ENCODE assay signal across 21 cellular contexts in the genomic region with DNA sequence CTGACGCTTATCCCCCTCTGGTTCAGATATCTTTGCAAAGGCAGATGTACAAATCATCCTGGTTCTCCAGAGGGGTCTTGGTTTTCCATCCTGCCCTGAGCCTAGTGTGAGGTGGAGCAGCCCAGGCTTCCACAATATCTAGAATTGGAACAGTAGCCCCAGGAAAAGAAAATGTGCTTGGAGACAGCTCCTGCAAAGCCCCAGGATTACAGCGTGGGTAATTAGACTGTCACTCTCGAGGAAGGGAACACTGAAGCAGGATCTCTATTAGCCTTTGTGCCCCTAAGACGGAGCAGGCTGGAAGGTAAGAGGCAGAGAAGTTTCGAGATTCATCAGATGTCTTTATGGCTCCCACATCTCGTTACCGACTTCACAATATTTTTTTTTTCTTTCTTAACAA. TPM values are rescaled to one million over a fixed set of nuclear protein-coding genes. Genes with fewer than 3 reads are reported as not detected.
A peak's percentile ranks its signal among the peaks of the same experiment; 100 is the strongest.
DNase-seq lines count a peak whose midpoint lies in the region; ATAC-seq and TF ChIP-seq lines count a peak whose summit lies in the region.
"Had no signal": no experiment of that assay in that cellular context is flagged by ENCODE, and none has a peak within 500 bp of the region (broad histone marks: within the 10 kb centered on the region; RNA-seq: fewer than 3 reads in every experiment).

No MANE protein-coding gene starts in this region.

- no peak for TF ChIP-seq CTCF in WERI-Rb-1 (IDR thresholded peaks at IDR 0.05; ENCODE audit: low read depth, low read length)
- TF ChIP-seq CTCF in mesothelial cell of epicardium (IDR thresholded peaks at IDR 0.05; ENCODE audit: unreplicated experiment): no peak
- TF ChIP-seq CTCF in neural progenitor cell (IDR thresholded peaks at IDR 0.05): no peak

- no peak overlapping the region for H3K9ac ChIP-seq in neural progenitor cell

- no peaks in the 10 kb centered on the region for H3K79me2 ChIP-seq in neural progenitor cell (ENCODE audit: low read depth)

- H3K9me3 ChIP-seq in WERI-Rb-1 (ENCODE audit: severe bottlenecking) (peaks cover 6% of the 10 kb centered on the region), neural progenitor cell (ENCODE audit: low read depth) (no peaks in the 10 kb centered on the region)
- H3K9me3 ChIP-seq: BE2C had no signal

- H3K27me3 Mint-ChIP-seq in mesothelial cell of epicardium (ENCODE audit: low read depth) (no peaks in the 10 kb centered on the region), neural progenitor cell (ENCODE audit: insufficient read depth, low read depth) (no peaks in the 10 kb centered on the region)

- DNase-seq in NCI-H69 (lab: John Stamatoyannopoulos, UW): peak; percentile 79
- peak; percentile 50 for DNase-seq in WERI-Rb-1
- no peak for DNase-seq in mesothelial cell of epicardium (ENCODE audit: low spot score in 2 of 2, unreplicated experiment in 2 of 2)
- peak; percentile 42 for DNase-seq in neural progenitor cell (ENCODE audit: low spot score)
- no peak for DNase-seq in cerebellar nuclear complex (lab: John Stamatoyannopoulos, UW)
- no peak for DNase-seq in activated CD8-positive, alpha-beta memory T cell treated with anti-CD3 and anti-CD28 coated beads, Interleukin-2, amount 50 U/mL, for 4 hours
- DNase-seq: ACHN; BE2C; C1 segment of cervical spinal cord; CD4-positive, CD25-positive, alpha-beta regulatory T cell; CD8-positive, alpha-beta memory T cell; COR-L47; DMS 273 treated with DMSO at 0.1 percent for 48 hours; DMS53; DND-41; EL; H9 had no signal

- no peaks in the 10 kb centered on the region for H4K20me1 ChIP-seq in neural progenitor cell (ENCODE audit: low read depth)

- no peaks in the 10 kb centered on the region for H3K27me3 ChIP-seq in WERI-Rb-1 (ENCODE audit: insufficient read depth, low read depth, severe bottlenecking)
- no peaks in the 10 kb centered on the region for H3K27me3 ChIP-seq in neural progenitor cell
- H3K27me3 ChIP-seq: BE2C had no signal

- no peak for ATAC-seq in HG03039 (IDR thresholded peaks at IDR 0.05; ENCODE audit: unreplicated experiment)
- ATAC-seq: GM12878, HepG2 had no signal

- H3K36me3 ChIP-seq in WERI-Rb-1: no peaks in the 10 kb centered on the region
- no peaks in the 10 kb centered on the region for H3K36me3 ChIP-seq in neural progenitor cell
- H3K36me3 ChIP-seq: BE2C had no signal

- H3K27ac ChIP-seq in WERI-Rb-1: peak overlapping the region; percentile 81
- no peak overlapping the region for H3K27ac ChIP-seq in neural progenitor cell

- H3K4me3 Mint-ChIP-seq in mesothelial cell of epicardium: no peak overlapping the region
- H3K4me3 Mint-ChIP-seq in neural progenitor cell: peak overlapping the region; percentile 38
- H3K4me3 Mint-ChIP-seq: CD4-positive, CD25-positive, alpha-beta regulatory T cell; CD8-positive, alpha-beta memory T cell; H9 had no signal

- no peaks in the 10 kb centered on the region for H3F3A ChIP-seq in neural progenitor cell (ENCODE audit: low read depth)

- H3K4me3 ChIP-seq in WERI-Rb-1 (ENCODE audit: low read depth, low read length) (peak overlapping the region; percentile 28), neural progenitor cell (no peak overlapping the region)
- H3K4me3 ChIP-seq: GM12878 had no signal

- no peak overlapping the region for H3K4me2 ChIP-seq in neural progenitor cell

- peaks cover 24% of the 10 kb centered on the region for H3K4me1 Mint-ChIP-seq in mesothelial cell of epicardium
- H3K4me1 Mint-ChIP-seq in neural progenitor cell: peaks cover 66% of the 10 kb centered on the region
- H3K4me1 Mint-ChIP-seq: CD4-positive, CD25-positive, alpha-beta regulatory T cell; CD8-positive, alpha-beta memory T cell had no signal

- H3K27ac Mint-ChIP-seq in mesothelial cell of epicardium (peak overlapping the region; percentile 34), neural progenitor cell (peak overlapping the region; percentile 87)
- H3K27ac Mint-ChIP-seq: CD4-positive, CD25-positive, alpha-beta regulatory T cell; CD8-positive, alpha-beta memory T cell; H9 had no signal

- peaks cover 34% of the 10 kb centered on the region for H3K4me1 ChIP-seq in neural progenitor cell
- H3K4me1 ChIP-seq: BE2C had no signal

- no peak overlapping the region for H2AFZ ChIP-seq in neural progenitor cell (replicated peaks)

- H3K36me3 Mint-ChIP-seq in mesothelial cell of epicardium (no peaks in the 10 kb centered on the region), neural progenitor cell (peaks cover 58% of the 10 kb centered on the region)
- H3K36me3 Mint-ChIP-seq: CD4-positive, CD25-positive, alpha-beta regulatory T cell; CD8-positive, alpha-beta memory T cell had no signal

- H3K9me3 Mint-ChIP-seq in mesothelial cell of epicardium (peaks cover 11% of the 10 kb centered on the region), neural progenitor cell (peaks cover 28% of the 10 kb centered on the region)
- H3K9me3 Mint-ChIP-seq: H9 had no signal

RNA-seq across cellular contexts. Expression of a gene that starts 59.4 kb away (rescaled TPM):
- total RNA-seq in mesothelial cell of epicardium (24.2 to 26.0 TPM (median 25.5 TPM) in 3 replicates), neural progenitor cell (ENCODE audit: low replicate concordance) (3.9 and 5.1 TPM in 2 replicates)
- total RNA-seq: CD4-positive, CD25-positive, alpha-beta regulatory T cell; CD8-positive, alpha-beta memory T cell; G401; GM12878; HepG2 had no signal

Comparison
In these comparisons a context has a peak if more than half of its experiments do, and no peak if none do; other contexts are left out.
1. DNase-seq: peak in NCI-H69 (single experiment), WERI-Rb-1 (single experiment) and neural progenitor cell (single experiment); none in mesothelial cell of epicardium (0 of 2), cerebellar nuclear complex (0 of 2) and activated CD8-positive, alpha-beta memory T cell treated with anti-CD3 and anti-CD28 coated beads, Interleukin-2, amount 50 U/mL, for 4 hours (single experiment).